Comparison of ENCODE assay signal across 17 cellular contexts in genomic region chr1:179812501-179813292, GRCh38.
"Had no signal": no experiment of that assay in that cellular context is flagged by ENCODE, and none has a peak within 500 bp of the region (broad histone marks: within the 10 kb centered on the region; RNA-seq: fewer than 3 reads in every experiment).

No MANE protein-coding gene starts in this region.

- H3K27ac Mint-ChIP-seq: activated CD8-positive, alpha-beta T cell treated with anti-CD3 and anti-CD28 coated beads for 36 hours; activated naive CD8-positive, alpha-beta T cell treated with anti-CD3 and anti-CD28 coated beads, Interleukin-2, amount 50 U/mL, for 24 hours; mesothelial cell of epicardium had no signal

- H3K36me3 ChIP-seq: lower lobe of right lung, thyroid gland had no signal

- H3K9me3 Mint-ChIP-seq: activated CD8-positive, alpha-beta T cell treated with anti-CD3 and anti-CD28 coated beads for 36 hours; activated naive CD8-positive, alpha-beta T cell treated with anti-CD3 and anti-CD28 coated beads, Interleukin-2, amount 50 U/mL, for 24 hours; mesothelial cell of epicardium; naive B cell had no signal

- H3K36me3 Mint-ChIP-seq: mesothelial cell of epicardium, naive B cell had no signal

- H3K27ac ChIP-seq: coronary artery, lower lobe of right lung, skin epidermis, thyroid gland had no signal

- FAIRE-seq: astrocyte, endothelial cell of umbilical vein, keratinocyte, urothelium cell line had no signal

- H3K27me3 ChIP-seq: thyroid gland had no signal

- H3K4me3 ChIP-seq: coronary artery, lower lobe of right lung, skin epidermis, thyroid gland had no signal

- ATAC-seq: activated CD8-positive, alpha-beta T cell treated with anti-CD3 and anti-CD28 coated beads for 36 hours; activated naive CD8-positive, alpha-beta T cell treated with anti-CD3 and anti-CD28 coated beads, Interleukin-2, amount 50 U/mL, for 24 hours; lower lobe of right lung had no signal

- DNase-seq: activated CD4-positive, alpha-beta T cell treated with anti-CD3 and anti-CD28 coated beads for 1 hour; activated CD8-positive, alpha-beta memory T cell treated with anti-CD3 and anti-CD28 coated beads, Interleukin-2, amount 50 U/mL, for 4 hours; activated CD8-positive, alpha-beta T cell treated with anti-CD3 and anti-CD28 coated beads for 36 hours; activated naive CD4-positive, alpha-beta T cell treated with Interleukin-2 at 50 U/mL for 16 hours; activated naive CD8-positive, alpha-beta T cell treated with anti-CD3 and anti-CD28 coated beads, Interleukin-2, amount 50 U/mL, for 24 hours; effector CD4-positive, alpha-beta T cell; lower lobe of right lung; naive B cell; T-helper 9 cell; thyroid gland had no signal

- H3K4me3 Mint-ChIP-seq: activated CD8-positive, alpha-beta T cell treated with anti-CD3 and anti-CD28 coated beads for 36 hours; activated naive CD8-positive, alpha-beta T cell treated with anti-CD3 and anti-CD28 coated beads, Interleukin-2, amount 50 U/mL, for 24 hours had no signal

- H3K9me3 ChIP-seq: lower lobe of right lung, thyroid gland had no signal
